In genomic region chr19:16828990-16829821, GRCh38 we compare ENCODE assay signal across 8 cellular contexts. TPM values are rescaled to one million over a fixed set of nuclear protein-coding genes. Genes with fewer than 3 reads are reported as not detected.
A peak's percentile ranks its signal among the peaks of the same experiment; 100 is the strongest.
DNase-seq lines count a peak whose midpoint lies in the region; ATAC-seq and TF ChIP-seq lines count a peak whose summit lies in the region.

Gene SIN3B (plus strand): TSS chr19:16829398. CDS start chr19:16829421, 23 bp downstream.

- no peaks in the 10 kb centered on the region for H3K9me3 ChIP-seq in liver (ENCODE audit: control insufficient read depth in 4 of 4, low read length in 3 of 4)

- no peaks in the 10 kb centered on the region for H3K27me3 ChIP-seq in dorsolateral prefrontal cortex
- H3K27me3 ChIP-seq in liver (ENCODE audit: control insufficient read depth in 4 of 4, insufficient read depth in 4 of 4, low read length in 3 of 4) = no peaks in the 10 kb centered on the region

- CTCF ChIA-PET in activated CD8-positive, alpha-beta T cell treated with anti-CD3 and anti-CD28 coated beads for 36 hours (lab: Charles Lee) = no interaction called here

- peak within 1 kb of the TSS in 56 of 59 donors; percentile 15 to 88 (median 77) for H3K27ac ChIP-seq in dorsolateral prefrontal cortex
- peak within 1 kb of the TSS; percentile 14 to 37 for H3K27ac ChIP-seq in liver (ENCODE audit: low read depth in 1 of 2, low read length in 2 of 2)

- H3K4me1 ChIP-seq in liver (ENCODE audit: control insufficient read depth in 4 of 4, insufficient read depth in 4 of 4, low read length in 3 of 4) = peaks cover 0 to 16% (median 11%) of the 10 kb centered on the region in 4 donors

- peak within 1 kb of the TSS; percentile 88 for H3K27ac Mint-ChIP-seq in activated CD8-positive, alpha-beta T cell treated with anti-CD3 and anti-CD28 coated beads for 36 hours

- peaks cover 24% of the 10 kb centered on the region for H3K4me1 Mint-ChIP-seq in activated CD8-positive, alpha-beta T cell treated with anti-CD3 and anti-CD28 coated beads for 36 hours (ENCODE audit: low read depth)

- DNase-seq in GM10266 (ENCODE audit: extremely low spot score) (peak; percentile 97), NCI-H82 treated with DMSO at 0.1 percent for 48 hours (lab: John Stamatoyannopoulos, UW; ENCODE audit: unreplicated experiment) (peak; percentile 67), dorsolateral prefrontal cortex (peak; percentile 72 to 93 (median 80))
- DNase-seq in activated CD8-positive, alpha-beta T cell treated with anti-CD3 and anti-CD28 coated beads for 36 hours = peak; percentile 88
- peak; percentile 87 to 88 for DNase-seq in stimulated activated CD4-positive, alpha-beta T cell treated with anti-CD3 and anti-CD28 coated beads, Interleukin-2, amount 100 ng/mL, for 48 hours

- TF ChIP-seq CTCF in GM10266 (IDR thresholded peaks at IDR 0.05; ENCODE audit: control insufficient read depth, insufficient read depth, low read depth, missing control alignments) = no peak
- TF ChIP-seq CTCF in activated CD8-positive, alpha-beta T cell treated with anti-CD3 and anti-CD28 coated beads for 36 hours (IDR thresholded peaks at IDR 0.05) = no peak
- TF ChIP-seq CTCF in dorsolateral prefrontal cortex (IDR thresholded peaks at IDR 0.05 in 54 of 56, conservative IDR thresholded peaks at IDR 0.05 in 2 of 56; ENCODE audit: low read depth in 1 of 56, partially characterized antibody in 56 of 56) = peak in 21 of 56 donors; percentile 8 to 41 (median 23)
- TF ChIP-seq CTCF in liver (IDR thresholded peaks at IDR 0.05; ENCODE audit: low read depth, low read length, missing input control) = no peak

- POLR2A ChIA-PET in activated CD8-positive, alpha-beta T cell treated with anti-CD3 and anti-CD28 coated beads for 36 hours (lab: Charles Lee) = interaction anchor here (0.9 to 1.2 kb wide), 2 partner anchors 90 to 170 kb away, joined by 3 read pairs; partner anchors contain the start of gene SMIM7

- peaks cover 18% of the 10 kb centered on the region for H3K27me3 Mint-ChIP-seq in activated CD8-positive, alpha-beta T cell treated with anti-CD3 and anti-CD28 coated beads for 36 hours

- 2% methylated on average over 63 of the region's 63 CpGs for WGBS in liver

- H3K9ac ChIP-seq in liver (ENCODE audit: low read depth in 1 of 2, low read length in 2 of 2) = peak within 1 kb of the TSS; percentile 11 to 87

- no peak for TF ChIP-seq RAD21 in liver (IDR thresholded peaks at IDR 0.05)

- H3K36me3 ChIP-seq in liver (ENCODE audit: control insufficient read depth in 4 of 4, insufficient read depth in 3 of 4, low read depth in 1 of 4, low read length in 3 of 4) = peaks cover 7 to 19% (median 15%) of the 10 kb centered on the region in 4 donors

- peak; percentile 64 for ATAC-seq in HG03442 (IDR thresholded peaks at IDR 0.05; ENCODE audit: unreplicated experiment)
- ATAC-seq in activated CD8-positive, alpha-beta T cell treated with anti-CD3 and anti-CD28 coated beads for 36 hours = peak; percentile 95
- no peak for ATAC-seq in HG03457 (IDR thresholded peaks at IDR 0.05; ENCODE audit: unreplicated experiment)

- H3K36me3 Mint-ChIP-seq in activated CD8-positive, alpha-beta T cell treated with anti-CD3 and anti-CD28 coated beads for 36 hours (ENCODE audit: low read depth) = peaks cover 20% of the 10 kb centered on the region

- H3K4me3 ChIP-seq in dorsolateral prefrontal cortex (peak within 1 kb of the TSS; percentile 40 to 95 (median 81)), liver (ENCODE audit: low read depth in 1 of 3, low read length in 3 of 3) (peak within 1 kb of the TSS; percentile 62 to 94 (median 77))

- intact Hi-C loops in activated CD8-positive, alpha-beta T cell treated with anti-CD3 and anti-CD28 coated beads for 36 hours (cut with micrococcal nuclease) = no loop called here
- intact Hi-C loops in dorsolateral prefrontal cortex (cut with DNase I) = no loop called here

- H3K9me3 Mint-ChIP-seq in activated CD8-positive, alpha-beta T cell treated with anti-CD3 and anti-CD28 coated beads for 36 hours = no peaks in the 10 kb centered on the region

- H3K4me3 Mint-ChIP-seq in activated CD8-positive, alpha-beta T cell treated with anti-CD3 and anti-CD28 coated beads for 36 hours = peak within 1 kb of the TSS; percentile 85

TF ChIP-seq in liver, 16 proteins besides CTCF, POLR2A, EP300 and RAD21:
- peak; percentile 27 to 61 for TF ChIP-seq EGR1 (IDR thresholded peaks at IDR 0.05; ENCODE audit: low read depth in 2 of 2)
- TF ChIP-seq ATF3 (IDR thresholded peaks at IDR 0.05) = no peak
TF ChIP-seq in liver: peak in this region for 1.

RNA-seq across cellular contexts. Expression of gene SIN3B, which starts in this region (rescaled TPM):
- total RNA-seq in activated CD8-positive, alpha-beta T cell treated with anti-CD3 and anti-CD28 coated beads for 36 hours = 10 to 100 TPM; 27.6 to 31.6 TPM
- 100 to 1,000 TPM in 115 of 120 experiments, 10 to 100 TPM in 5; 92.3 to 176 (median 124) TPM for total RNA-seq in dorsolateral prefrontal cortex
- 10 to 100 TPM; 10.7 to 17.1 TPM for total RNA-seq in liver
- 1 to 10 TPM; 6.1 to 6.4 TPM for polyA plus RNA-seq in liver
